8 cellular contexts compared by ENCODE assay signal in genomic region chr7:92446869-92447238, GRCh38. TPM values are rescaled to one million over a fixed set of nuclear protein-coding genes. Genes with fewer than 3 reads are reported as not detected.
A peak's percentile ranks its signal among the peaks of the same experiment; 100 is the strongest.
DNase-seq lines count a peak whose midpoint lies in the region; ATAC-seq, FAIRE-seq and TF ChIP-seq lines count a peak whose summit lies in the region.

No MANE protein-coding gene starts in this region.

- no peaks in the 10 kb centered on the region for H3K27me3 ChIP-seq in DOHH2 (ENCODE audit: control insufficient read depth, low read length)
- no peaks in the 10 kb centered on the region for H3K27me3 ChIP-seq in SJCRH30

- peaks cover 19% of the 10 kb centered on the region for H3K4me1 Mint-ChIP-seq in progenitor cell of endocrine pancreas (ENCODE audit: low read depth)

- peaks cover 17% of the 10 kb centered on the region for H3K4me1 ChIP-seq in DOHH2 (ENCODE audit: control insufficient read depth, low read length)
- H3K4me1 ChIP-seq in SJCRH30: peaks cover 8% of the 10 kb centered on the region; the same call in 1 of the 2 replicates

- peaks cover 4% of the 10 kb centered on the region for H3K9me3 Mint-ChIP-seq in progenitor cell of endocrine pancreas (ENCODE audit: low read depth)

- no peaks in the 10 kb centered on the region for H3K9me3 ChIP-seq in DOHH2 (ENCODE audit: control insufficient read depth, insufficient read depth, low read length)
- no peaks in the 10 kb centered on the region; the same call in 1 of the 2 replicates for H3K9me3 ChIP-seq in SJCRH30 (replicated peaks)

- no peak for DNase-seq in SJCRH30
- DNase-seq in epithelial cell of proximal tubule (ENCODE audit: low read depth): no peak
- DNase-seq in progenitor cell of endocrine pancreas (ENCODE audit: low spot score, unreplicated experiment): no peak
- no peak for DNase-seq in H54 (ENCODE audit: insufficient read length, low spot score)
- no peak for DNase-seq in RKO (ENCODE audit: low spot score)

- TF ChIP-seq POLR2A in H54 (IDR thresholded peaks at IDR 0.05; ENCODE audit: low read depth, low read length): no peak

- no peaks in the 10 kb centered on the region for H3K27me3 Mint-ChIP-seq in progenitor cell of endocrine pancreas

- no peak for ATAC-seq in GM21390 (IDR thresholded peaks at IDR 0.05; ENCODE audit: unreplicated experiment)
- no peak for ATAC-seq in HG03039 (IDR thresholded peaks at IDR 0.05; ENCODE audit: unreplicated experiment)

- H3K36me3 ChIP-seq in DOHH2 (ENCODE audit: control insufficient read depth, low read length) (peaks cover 30% of the 10 kb centered on the region), SJCRH30 (peaks cover 28% of the 10 kb centered on the region)

- peak overlapping the region; percentile 93 for H3K4me3 ChIP-seq in DOHH2 (ENCODE audit: low read length)
- H3K4me3 ChIP-seq in SJCRH30: peak overlapping the region; percentile 95
- peak overlapping the region; percentile 95 for H3K4me3 ChIP-seq in epithelial cell of proximal tubule (ENCODE audit: low read depth, low read length)

- H3F3A ChIP-seq in DOHH2 (ENCODE audit: control insufficient read depth, insufficient read depth): peaks cover 2% of the 10 kb centered on the region; the same call in 1 of the 2 replicates

- H3K27ac Mint-ChIP-seq in progenitor cell of endocrine pancreas: no peak overlapping the region

- H4K20me1 ChIP-seq in DOHH2 (ENCODE audit: control insufficient read depth, insufficient read depth, low read depth, low read length): no peaks in the 10 kb centered on the region

- peaks cover 5% of the 10 kb centered on the region; the same call in 1 of the 2 replicates for H3K79me2 ChIP-seq in DOHH2 (ENCODE audit: control insufficient read depth, low read length)

- H3K4me3 Mint-ChIP-seq in progenitor cell of endocrine pancreas (ENCODE audit: low read depth): peak overlapping the region; percentile 80

- no peaks in the 10 kb centered on the region for H3K9me2 ChIP-seq in DOHH2 (replicated peaks; ENCODE audit: control insufficient read depth, low read length)

- H3K4me2 ChIP-seq in DOHH2 (ENCODE audit: low read length): peak overlapping the region; percentile 71

- peaks cover 7% of the 10 kb centered on the region for H3K36me3 Mint-ChIP-seq in progenitor cell of endocrine pancreas (ENCODE audit: insufficient read depth)

- TF ChIP-seq CTCF in DOHH2 (IDR thresholded peaks at IDR 0.05; ENCODE audit: low read depth, low read length, poor library complexity, severe bottlenecking) (no peak), epithelial cell of proximal tubule (conservative IDR thresholded peaks at IDR 0.05; ENCODE audit: low read depth, low read length) (no peak), progenitor cell of endocrine pancreas (IDR thresholded peaks at IDR 0.05; ENCODE audit: unreplicated experiment) (no peak)

- no peak overlapping the region for H3K27ac ChIP-seq in DOHH2 (ENCODE audit: low read depth, low read length)
- H3K27ac ChIP-seq in SJCRH30: peak overlapping the region; percentile 88; the same call in 1 of the 2 replicates

- no peak for FAIRE-seq in H54 (lab: Jason Lieb, UNC)

RNA-seq across cellular contexts. Expression of gene GATAD1, which starts 0.4 kb away (rescaled TPM):
- total RNA-seq in SJCRH30 (2014; rRNA removed; shearing (Covaris generic)): 48.6 and 57.1 TPM in 2 replicates
- total RNA-seq in epithelial cell of proximal tubule: 12.8 and 23.2 TPM in 2 replicates
- 51.0 and 55.0 TPM in 2 replicates for total RNA-seq in progenitor cell of endocrine pancreas

RNA-seq across cellular contexts. Expression of gene ERVW-1, which starts 30.9 kb away (rescaled TPM):
- total RNA-seq in SJCRH30 (2014; rRNA removed; shearing (Covaris generic)): 66.6 and 78.1 TPM in 2 replicates
- not detected in 2 replicates for total RNA-seq in epithelial cell of proximal tubule
- not detected in 2 replicates for total RNA-seq in progenitor cell of endocrine pancreas

Comparison
In these comparisons a context has a peak if more than half of its experiments do, and no peak if none do; other contexts are left out.
1. RNA of gene ERVW-1, which starts 30.9 kb away (total RNA-seq): 66.6 to 78.1 TPM in SJCRH30; not detected in epithelial cell of proximal tubule and not detected in progenitor cell of endocrine pancreas; every median in the first group is over 10 times any median in the second.
2. Peak in every context shown above with its lines, with median percentiles within 50 percentile points of each other: H3K4me3 ChIP-seq.